ENCODE assay signal across 8 cellular contexts in genomic region chr11:66568124-66568916, GRCh38. TPM values are rescaled to one million over a fixed set of nuclear protein-coding genes. Genes with fewer than 3 reads are reported as not detected.
A peak's percentile ranks its signal among the peaks of the same experiment; 100 is the strongest.
DNase-seq lines count a peak whose midpoint lies in the region; ATAC-seq and TF ChIP-seq lines count a peak whose summit lies in the region.

CTSF (minus strand) TSS chr11:66568606; CDS start chr11:66568486, 120 bp downstream.

- ATAC-seq in left lung: peak; percentile 98

- H3K4me1 Mint-ChIP-seq in type B pancreatic cell (ENCODE audit: unreplicated experiment): no peaks in the 10 kb centered on the region

- no peak within 1 kb of the TSS for H3K27ac Mint-ChIP-seq in type B pancreatic cell

- no peak within 1 kb of the TSS for H3K27ac ChIP-seq in left lung

- peaks cover 0 to 24% of the 10 kb centered on the region in 2 donors for H3K27me3 ChIP-seq in left lung

- no peaks in the 10 kb centered on the region for H3K36me3 Mint-ChIP-seq in type B pancreatic cell

- intact Hi-C loops in left lung (cut with DNase I): no loop called here

- no peaks in the 10 kb centered on the region for H3K9me3 Mint-ChIP-seq in type B pancreatic cell

- H3K27me3 Mint-ChIP-seq in type B pancreatic cell: no peaks in the 10 kb centered on the region

- H3K36me3 ChIP-seq in left lung: no peaks in the 10 kb centered on the region

- peak within 1 kb of the TSS; percentile 57 to 60 for H3K4me3 ChIP-seq in left lung

- H3K4me1 ChIP-seq in left lung: peaks cover 0 to 15% of the 10 kb centered on the region in 2 donors

- no peak within 1 kb of the TSS for H3K4me3 Mint-ChIP-seq in type B pancreatic cell

- DNase-seq in SIG-M5 treated with dmso at 0.1 percent for 504 hours (lab: John Stamatoyannopoulos, UW; ENCODE audit: unreplicated experiment): peak; percentile 33
- no peak for DNase-seq in SIG-M5 (lab: John Stamatoyannopoulos, UW)
- DNase-seq in NCI-H2227 (lab: John Stamatoyannopoulos, UW; ENCODE audit: unreplicated experiment): peak; percentile 90
- DNase-seq in activated CD4-positive, alpha-beta T cell treated with anti-CD3 and anti-CD28 coated beads, Interleukin-2, amount 50 U/mL, for 24 hours (ENCODE audit: low read depth in 1 of 2, low spot score in 1 of 2): peak; percentile 43 to 49
- DNase-seq in dedifferentiated amniotic fluid mesenchymal stem cell (ENCODE audit: extremely low spot score): peak; percentile 59
- peak; percentile 87 to 96 for DNase-seq in left lung
- DNase-seq in stimulated activated CD4-positive, alpha-beta T cell treated with anti-CD3 and anti-CD28 coated beads, TNF-alpha, amount 100 ng/mL, for 1 hour (ENCODE audit: low read depth in 3 of 3, low spot score in 1 of 3): peak in 2 of 3 donors; percentile 45 to 61
- DNase-seq in type B pancreatic cell (ENCODE audit: extremely low spot score, unreplicated experiment): no peak

- no peaks in the 10 kb centered on the region for H3K9me3 ChIP-seq in left lung

- no peak for TF ChIP-seq CTCF in left lung (IDR thresholded peaks at IDR 0.05)
- TF ChIP-seq CTCF in type B pancreatic cell (conservative IDR thresholded peaks at IDR 0.05): no peak

RNA-seq across cellular contexts. Expression of gene CTSF, which starts in this region (rescaled TPM):
- 10 to 100 TPM; 10.8 to 23.3 TPM for total RNA-seq in left lung
- 10.1 TPM in 1 of 2 replicates, not detected in the other for total RNA-seq in type B pancreatic cell (ENCODE audit: low replicate concordance)

Comparison
In these comparisons a context has a peak if more than half of its experiments do, and no peak if none do; other contexts are left out.
1. DNase-seq: peak in SIG-M5 treated with dmso at 0.1 percent for 504 hours (single experiment), NCI-H2227 (single experiment), activated CD4-positive, alpha-beta T cell treated with anti-CD3 and anti-CD28 coated beads, Interleukin-2, amount 50 U/mL, for 24 hours (2 of 2), dedifferentiated amniotic fluid mesenchymal stem cell (single experiment), left lung (2 of 2) and stimulated activated CD4-positive, alpha-beta T cell treated with anti-CD3 and anti-CD28 coated beads, TNF-alpha, amount 100 ng/mL, for 1 hour (2 of 3); none in SIG-M5 (single experiment) and type B pancreatic cell (single experiment).